Comparison of ENCODE assay signal across 22 cellular contexts in the genomic region with DNA sequence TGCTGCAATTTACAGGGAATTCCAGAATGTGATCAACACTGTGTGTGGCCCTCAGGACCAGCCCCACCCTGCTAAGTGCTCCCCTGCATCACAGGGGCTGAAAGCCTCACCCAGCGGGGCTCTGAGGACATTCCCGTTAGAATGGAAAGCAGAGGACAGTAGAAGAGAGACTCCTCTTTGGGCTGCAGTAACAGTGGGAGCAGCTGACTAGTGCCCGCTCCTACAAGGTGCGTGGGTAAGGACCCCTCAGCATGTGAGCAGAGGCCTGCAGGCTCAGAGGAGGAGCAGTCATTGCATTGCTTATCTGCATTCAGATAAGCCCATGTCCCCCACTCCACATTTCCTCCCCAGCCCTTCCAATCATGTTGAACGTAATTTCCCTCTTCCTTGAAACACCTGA.
"Had no signal": no experiment of that assay in that cellular context is flagged by ENCODE, and none has a peak within 500 bp of the region (broad histone marks: within the 10 kb centered on the region; RNA-seq: fewer than 3 reads in every experiment).

No MANE protein-coding gene starts in this region.

- H3K27me3 ChIP-seq: body of pancreas, cardiac muscle cell, heart left ventricle, left lung, tibial artery had no signal

- H3K4me1 ChIP-seq: body of pancreas, tibial artery had no signal

- DNase-seq: activated CD4-positive, alpha-beta T cell treated with anti-CD3 and anti-CD28 coated beads for 1 hour; activated CD4-positive, alpha-beta T cell treated with anti-CD3 and anti-CD28 coated beads, Interleukin-2, amount 50 U/mL, for 1 hour; activated CD8-positive, alpha-beta T cell treated with anti-CD3 and anti-CD28 coated beads, Interleukin-2, amount 10 ng/mL, durations not matched to agents 7 days and 5 days; activated gamma-delta T cell treated with Interleukin-2 at 50 U/mL for 16 hours; activated T-cell treated with anti-CD3 and anti-CD28 coated beads, Interleukin-2, amount 50 U/mL, for 1 hour; anterior cingulate cortex; body of pancreas; cortex of kidney; heart left ventricle; immature natural killer cell; left lung; midbrain; right cardiac atrium; stimulated activated CD4-positive, alpha-beta T cell treated with anti-CD3 and anti-CD28 coated beads, Interleukin-1b, Interleukin-23, amount 100 ng/mL, for 48 hours; stimulated activated naive CD8-positive, alpha-beta T cell treated with anti-CD3 and anti-CD28 coated beads, Interleukin-15, amount 100 ng/mL, for 72 hours; tibial artery; WERI-Rb-1 had no signal

- H3K27ac ChIP-seq: body of pancreas, cardiac muscle cell, heart left ventricle, left lung, parathyroid adenoma, tibial artery, WERI-Rb-1 had no signal

- H3K27ac Mint-ChIP-seq: activated CD8-positive, alpha-beta T cell treated with anti-CD3 and anti-CD28 coated beads, Interleukin-2, amount 10 ng/mL, durations not matched to agents 7 days and 5 days; activated naive CD4-positive, alpha-beta T cell treated with anti-CD3 and anti-CD28 coated beads, Interleukin-2, amount 50 U/mL, for 24 hours; natural killer cell treated with Interleukin-12 subunit alpha and Interleukin-12 subunit beta and Interleukin-15 and Interleukin-18, amount 100 ng/mL, for 72 hours; stimulated activated effector memory CD8-positive, alpha-beta T cell treated with anti-CD3 and anti-CD28 coated beads, Interleukin-12 subunit alpha, Interleukin-12 subunit beta, amount 100 ng/mL, for 72 hours had no signal

- ATAC-seq: activated CD8-positive, alpha-beta T cell treated with anti-CD3 and anti-CD28 coated beads, Interleukin-2, amount 10 ng/mL, durations not matched to agents 7 days and 5 days; body of pancreas; heart left ventricle; left lung; natural killer cell treated with Interleukin-12 subunit alpha and Interleukin-12 subunit beta and Interleukin-15 and Interleukin-18, amount 100 ng/mL, for 72 hours; right cardiac atrium; stimulated activated effector memory CD8-positive, alpha-beta T cell treated with anti-CD3 and anti-CD28 coated beads, Interleukin-12 subunit alpha, Interleukin-12 subunit beta, amount 100 ng/mL, for 72 hours; stimulated activated naive CD8-positive, alpha-beta T cell treated with anti-CD3 and anti-CD28 coated beads, Interleukin-15, amount 100 ng/mL, for 72 hours had no signal

- H3K9me3 Mint-ChIP-seq: activated naive CD4-positive, alpha-beta T cell treated with anti-CD3 and anti-CD28 coated beads, Interleukin-2, amount 50 U/mL, for 24 hours; immature natural killer cell; stimulated activated effector memory CD8-positive, alpha-beta T cell treated with anti-CD3 and anti-CD28 coated beads, Interleukin-12 subunit alpha, Interleukin-12 subunit beta, amount 100 ng/mL, for 72 hours had no signal

- H3K4me3 ChIP-seq: body of pancreas, cardiac muscle cell, heart left ventricle, left lung, tibial artery had no signal

- H3K27me3 Mint-ChIP-seq: activated naive CD4-positive, alpha-beta T cell treated with anti-CD3 and anti-CD28 coated beads, Interleukin-2, amount 50 U/mL, for 24 hours; natural killer cell treated with Interleukin-12 subunit alpha and Interleukin-12 subunit beta and Interleukin-15 and Interleukin-18, amount 100 ng/mL, for 72 hours; stimulated activated naive CD8-positive, alpha-beta T cell treated with anti-CD3 and anti-CD28 coated beads, Interleukin-15, amount 100 ng/mL, for 72 hours had no signal

- H3K4me1 Mint-ChIP-seq: activated naive CD4-positive, alpha-beta T cell treated with anti-CD3 and anti-CD28 coated beads, Interleukin-2, amount 50 U/mL, for 24 hours; immature natural killer cell; stimulated activated naive CD8-positive, alpha-beta T cell treated with anti-CD3 and anti-CD28 coated beads, Interleukin-15, amount 100 ng/mL, for 72 hours had no signal

- H3K36me3 ChIP-seq: cardiac muscle cell, WERI-Rb-1 had no signal

- H3K4me3 Mint-ChIP-seq: activated CD8-positive, alpha-beta T cell treated with anti-CD3 and anti-CD28 coated beads, Interleukin-2, amount 10 ng/mL, durations not matched to agents 7 days and 5 days; activated naive CD4-positive, alpha-beta T cell treated with anti-CD3 and anti-CD28 coated beads, Interleukin-2, amount 50 U/mL, for 24 hours; immature natural killer cell; natural killer cell treated with Interleukin-12 subunit alpha and Interleukin-12 subunit beta and Interleukin-15 and Interleukin-18, amount 100 ng/mL, for 72 hours; stimulated activated effector memory CD8-positive, alpha-beta T cell treated with anti-CD3 and anti-CD28 coated beads, Interleukin-12 subunit alpha, Interleukin-12 subunit beta, amount 100 ng/mL, for 72 hours; stimulated activated naive CD8-positive, alpha-beta T cell treated with anti-CD3 and anti-CD28 coated beads, Interleukin-15, amount 100 ng/mL, for 72 hours had no signal

- H3K9me3 ChIP-seq: body of pancreas, left lung, tibial artery had no signal

- H3K79me2 ChIP-seq: parathyroid adenoma had no signal

- H3K9ac ChIP-seq: parathyroid adenoma had no signal
